In the genomic region with DNA sequence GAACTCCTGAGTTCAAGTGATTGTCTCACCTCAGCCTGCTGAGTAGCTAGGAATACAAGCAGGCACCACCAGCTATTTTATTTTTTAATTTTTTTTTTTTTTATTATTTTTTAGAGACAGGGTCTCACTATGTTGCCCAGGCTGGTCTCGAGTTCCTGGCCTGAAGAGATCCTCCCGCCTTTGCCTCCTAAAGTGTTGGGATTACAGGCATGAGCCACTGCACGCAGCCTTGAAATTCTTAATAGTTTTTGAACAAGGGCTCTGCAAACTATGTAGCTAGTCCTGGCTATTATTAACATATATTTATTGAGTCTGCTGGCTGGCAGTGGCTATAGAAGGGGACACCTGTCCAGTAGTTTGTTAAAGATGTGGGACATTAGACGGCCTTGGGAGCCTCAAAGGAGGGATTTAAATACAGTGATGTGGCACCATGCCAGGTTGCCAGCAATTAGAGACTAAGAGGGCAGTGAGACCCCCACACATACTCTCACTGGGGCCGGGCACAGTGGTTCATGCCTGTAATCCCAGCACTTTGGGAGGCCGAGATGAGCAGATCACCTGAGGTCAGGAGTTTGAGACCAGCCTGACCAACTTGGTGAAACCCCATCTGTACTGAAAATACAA, we compare ENCODE assay signal across 16 cellular contexts. TPM values are rescaled to one million over a fixed set of nuclear protein-coding genes. Genes with fewer than 3 reads are reported as not detected.
A peak's percentile ranks its signal among the peaks of the same experiment; 100 is the strongest.
DNase-seq lines count a peak whose midpoint lies in the region; ATAC-seq, FAIRE-seq and TF ChIP-seq lines count a peak whose summit lies in the region.
"Had no signal": no experiment of that assay in that cellular context is flagged by ENCODE, and none has a peak within 500 bp of the region (broad histone marks: within the 10 kb centered on the region; RNA-seq: fewer than 3 reads in every experiment).

No MANE protein-coding gene starts in this region.

- in situ Hi-C loops in brain microvascular endothelial cell (cut with HindIII; ENCODE audit: low pct_ligation_motif_present, low sequenced_read_pairs) = loop anchor here (25.0 kb wide), 1 partner anchor 242 kb away; a partner anchor contains a TSS

- peak overlapping the region in 2 of 3 donors; percentile 85 to 92 for H3K27ac Mint-ChIP-seq in CD4-positive, CD25-positive, alpha-beta regulatory T cell
- H3K27ac Mint-ChIP-seq in activated CD4-positive, alpha-beta memory T cell treated with anti-CD3 and anti-CD28 coated beads, Interleukin-2, amount 10 ng/mL, durations not matched to agents 7 days and 5 days = peak overlapping the region; percentile 87

- peaks cover 35% of the 10 kb centered on the region for H3K36me3 Mint-ChIP-seq in CD4-positive, CD25-positive, alpha-beta regulatory T cell
- peaks cover 38% of the 10 kb centered on the region for H3K36me3 Mint-ChIP-seq in activated CD4-positive, alpha-beta memory T cell treated with anti-CD3 and anti-CD28 coated beads, Interleukin-2, amount 10 ng/mL, durations not matched to agents 7 days and 5 days (ENCODE audit: low read depth)

- no peaks in the 10 kb centered on the region for H3K27me3 ChIP-seq in CD4-positive, CD25-positive, alpha-beta regulatory T cell (ENCODE audit: control insufficient read depth, insufficient read depth, low read length)
- H3K27me3 ChIP-seq in lower lobe of right lung (ENCODE audit: low read depth) (no peaks in the 10 kb centered on the region), brain microvascular endothelial cell (replicated peaks) (no peaks in the 10 kb centered on the region), WERI-Rb-1 (ENCODE audit: insufficient read depth, low read depth, severe bottlenecking) (no peaks in the 10 kb centered on the region)
- H3K27me3 ChIP-seq: esophagus muscularis mucosa, right atrium auricular region had no signal

- intact Hi-C loops in lower lobe of right lung (cut with DNase I) = no loop called here

- CTCF ChIA-PET in A549 (lab: Yijun Ruan, JAX) = interaction anchor here (1.1 to 3.9 kb wide), 4 partner anchors 11 to 242 kb away, joined by 3 to 25 read pairs (median 7); a partner anchor contains a TSS
- CTCF ChIA-PET in activated CD4-positive, alpha-beta memory T cell treated with anti-CD3 and anti-CD28 coated beads, Interleukin-2, amount 10 ng/mL, durations not matched to agents 7 days and 5 days (lab: Charles Lee) = interaction anchor here (0.6 to 4.1 kb wide), 8 partner anchors 11 to 243 kb away, joined by 3 to 17 read pairs (median 5); a partner anchor contains a TSS

- POLR2A ChIA-PET in A549 (lab: Yijun Ruan, JAX) = no interaction called here
- POLR2A ChIA-PET in activated CD4-positive, alpha-beta memory T cell treated with anti-CD3 and anti-CD28 coated beads, Interleukin-2, amount 10 ng/mL, durations not matched to agents 7 days and 5 days (lab: Charles Lee) = interaction anchor here (0.9 to 6.4 kb wide), 6 partner anchors 10 to 243 kb away, joined by 3 to 81 read pairs (median 4); a partner anchor contains a TSS

- 88% methylated on average over 6 of the region's 6 CpGs for WGBS in A549 (ENCODE audit: missing lambda C conversion rate)

- H3K9me3 ChIP-seq in A549 (no peaks in the 10 kb centered on the region), lower lobe of right lung (no peaks in the 10 kb centered on the region), WERI-Rb-1 (ENCODE audit: severe bottlenecking) (no peaks in the 10 kb centered on the region)
- no peaks in the 10 kb centered on the region for H3K9me3 ChIP-seq in CD4-positive, CD25-positive, alpha-beta regulatory T cell (ENCODE audit: control insufficient read depth in 2 of 2, low read length in 2 of 2)
- H3K9me3 ChIP-seq: esophagus muscularis mucosa, right atrium auricular region had no signal

- TF ChIP-seq CTCF in A549 (IDR thresholded peaks at IDR 0.05) = no peak
- TF ChIP-seq CTCF in lower lobe of right lung (IDR thresholded peaks at IDR 0.05) = no peak
- no peak for TF ChIP-seq CTCF in brain microvascular endothelial cell (IDR thresholded peaks at IDR 0.05; ENCODE audit: low read depth, low read length, missing control alignments)
- no peak for TF ChIP-seq CTCF in WERI-Rb-1 (IDR thresholded peaks at IDR 0.05; ENCODE audit: low read depth, low read length)

- no peaks in the 10 kb centered on the region for H3K9me3 Mint-ChIP-seq in CD4-positive, CD25-positive, alpha-beta regulatory T cell
- H3K9me3 Mint-ChIP-seq in activated CD4-positive, alpha-beta memory T cell treated with anti-CD3 and anti-CD28 coated beads, Interleukin-2, amount 10 ng/mL, durations not matched to agents 7 days and 5 days = peaks cover 4% of the 10 kb centered on the region

- H3K4me3 ChIP-seq in A549 (no peak overlapping the region), lower lobe of right lung (no peak overlapping the region), brain microvascular endothelial cell (ENCODE audit: low read depth, low read length) (no peak overlapping the region), WERI-Rb-1 (ENCODE audit: low read depth, low read length) (no peak overlapping the region)
- H3K4me3 ChIP-seq in CD4-positive, CD25-positive, alpha-beta regulatory T cell (ENCODE audit: low read depth, low read length) = no peak overlapping the region
- H3K4me3 ChIP-seq: esophagus muscularis mucosa, right atrium auricular region had no signal

- H3K4me1 Mint-ChIP-seq in CD4-positive, CD25-positive, alpha-beta regulatory T cell = peaks cover 5 to 87% (median 47%) of the 10 kb centered on the region in 4 donors
- H3K4me1 Mint-ChIP-seq in activated CD4-positive, alpha-beta memory T cell treated with anti-CD3 and anti-CD28 coated beads, Interleukin-2, amount 10 ng/mL, durations not matched to agents 7 days and 5 days = peaks cover 76% of the 10 kb centered on the region

- peaks cover 48% of the 10 kb centered on the region for H3K36me3 ChIP-seq in CD4-positive, CD25-positive, alpha-beta regulatory T cell (ENCODE audit: control insufficient read depth, insufficient read depth, low read length)
- peaks cover 34% of the 10 kb centered on the region for H3K36me3 ChIP-seq in lower lobe of right lung
- H3K36me3 ChIP-seq in brain microvascular endothelial cell (replicated peaks) = no peaks in the 10 kb centered on the region
- H3K36me3 ChIP-seq in WERI-Rb-1 = no peaks in the 10 kb centered on the region
- H3K36me3 ChIP-seq: right atrium auricular region had no signal

- peak overlapping the region; percentile 41 to 88 (median 64) for H3K4me3 Mint-ChIP-seq in CD4-positive, CD25-positive, alpha-beta regulatory T cell
- no peak overlapping the region for H3K4me3 Mint-ChIP-seq in activated CD4-positive, alpha-beta memory T cell treated with anti-CD3 and anti-CD28 coated beads, Interleukin-2, amount 10 ng/mL, durations not matched to agents 7 days and 5 days

- H3K27ac ChIP-seq in A549 = peak overlapping the region; percentile 89 to 90
- H3K27ac ChIP-seq in CD4-positive, CD25-positive, alpha-beta regulatory T cell (ENCODE audit: insufficient read depth, low read length, poor library complexity, severe bottlenecking) = peak overlapping the region; percentile 34
- peak overlapping the region; percentile 49 for H3K27ac ChIP-seq in lower lobe of right lung
- H3K27ac ChIP-seq in brain microvascular endothelial cell = no peak overlapping the region
- no peak overlapping the region; the same call in 1 of the 2 replicates for H3K27ac ChIP-seq in WERI-Rb-1
- H3K27ac ChIP-seq: C4-2B, esophagus muscularis mucosa had no signal

- TF ChIP-seq RAD21 in A549 (conservative IDR thresholded peaks at IDR 0.05 in 1 of 2, IDR thresholded peaks at IDR 0.05 in 1 of 2) = no peak

- DNase-seq in A549 (ENCODE audit: low read depth in 1 of 2, low spot score in 1 of 2) (no peak), lower lobe of right lung (no peak), UCSD-AML1 (lab: John Stamatoyannopoulos, UW; ENCODE audit: unreplicated experiment) (no peak), brain microvascular endothelial cell (no peak), WERI-Rb-1 (no peak)
- DNase-seq in CD4-positive, CD25-positive, alpha-beta regulatory T cell = no peak
- DNase-seq in activated CD4-positive, alpha-beta memory T cell treated with anti-CD3 and anti-CD28 coated beads, Interleukin-2, amount 10 ng/mL, durations not matched to agents 7 days and 5 days = no peak
- no peak for DNase-seq in activated CD4-positive, CD25-positive, alpha-beta regulatory T cell treated with anti-CD3 and anti-CD28 coated beads, Interleukin-2, amount 50 U/mL, for 72 hours
- DNase-seq: activated CD4-positive, alpha-beta T cell treated with anti-CD3 and anti-CD28 coated beads for 4 hours; left colon; NCI-H1092; stimulated activated CD4-positive, alpha-beta T cell treated with anti-CD3 and anti-CD28 coated beads, Interleukin-4, amount 100 ng/mL, for 1 hour had no signal

- H3K4me1 ChIP-seq in A549 (peaks cover 31% of the 10 kb centered on the region), lower lobe of right lung (peaks cover 79% of the 10 kb centered on the region)
- H3K4me1 ChIP-seq in CD4-positive, CD25-positive, alpha-beta regulatory T cell (ENCODE audit: control insufficient read depth, insufficient read depth, low read length, poor library complexity, severe bottlenecking) = peaks cover 75% of the 10 kb centered on the region

- TF ChIP-seq EP300 in A549 (IDR thresholded peaks at IDR 0.05) = no peak

- peak overlapping the region; percentile 65 for H3K4me2 ChIP-seq in A549

- H3K27me3 Mint-ChIP-seq in CD4-positive, CD25-positive, alpha-beta regulatory T cell = no peaks in the 10 kb centered on the region
- H3K27me3 Mint-ChIP-seq in activated CD4-positive, alpha-beta memory T cell treated with anti-CD3 and anti-CD28 coated beads, Interleukin-2, amount 10 ng/mL, durations not matched to agents 7 days and 5 days = no peaks in the 10 kb centered on the region

- TF ChIP-seq POLR2A in A549 (IDR thresholded peaks at IDR 0.05; ENCODE audit: low read length) = no peak

- ATAC-seq in A549 (no peak), lower lobe of right lung (no peak)
- ATAC-seq in CD4-positive, CD25-positive, alpha-beta regulatory T cell (ENCODE audit: low read depth in 2 of 2) = no peak
- ATAC-seq: left colon had no signal

- FAIRE-seq in A549 (lab: Jason Lieb, UNC) = no peak
- FAIRE-seq: colon had no signal

TF ChIP-seq in A549, 52 proteins besides CTCF, POLR2A, EP300 and RAD21 (continues in another document):
- TF ChIP-seq MAZ (IDR thresholded peaks at IDR 0.05; ENCODE audit: borderline replicate concordance, low read depth, low read length) (no peak), MAFK (IDR thresholded peaks at IDR 0.05; ENCODE audit: partially characterized antibody) (no peak), BHLHE40 (IDR thresholded peaks at IDR 0.05; ENCODE audit: low read depth, low read length) (no peak)

RNA-seq across cellular contexts. Expression of a gene that starts 21.1 kb away (rescaled TPM):
- polyA plus RNA-seq in A549 (2011; rRNA removed) (18.7 and 20.5 TPM in 2 replicates), A549 (2017; fragmentation: RNase III; extraction: RNeasy Plus Mini Kit Qiagen cat#74134 plus additional on column Dnase treatment) (13.3 to 14.0 TPM (median 13.4 TPM) in 3 replicates)
- 31.2 and 38.1 TPM in 2 replicates for polyA plus RNA-seq in A549 (2012; cell fraction: cytosol; rRNA removed)
- 18.5 and 20.4 TPM in 2 replicates for polyA plus RNA-seq in A549 (2012; cell fraction: nucleus; rRNA removed)
- polyA minus RNA-seq in A549 (2011; rRNA and poly(A)+ RNA removed) = 40.0 and 64.7 TPM in 2 replicates
- total RNA-seq in CD4-positive, CD25-positive, alpha-beta regulatory T cell = 46.7 TPM
- polyA plus RNA-seq in CD4-positive, CD25-positive, alpha-beta regulatory T cell = 10 to 100 TPM; 15.9 to 24.1 (median 20.7) TPM
- 10 to 100 TPM; 48.0 to 55.1 TPM for total RNA-seq in activated CD4-positive, alpha-beta memory T cell treated with anti-CD3 and anti-CD28 coated beads, Interleukin-2, amount 10 ng/mL, durations not matched to agents 7 days and 5 days
- total RNA-seq in lower lobe of right lung = 35.1 TPM

Comparison
In these comparisons a context has a peak if more than half of its experiments do, and no peak if none do; other contexts are left out.
1. H3K27ac ChIP-seq: peak in A549 (2 of 2), CD4-positive, CD25-positive, alpha-beta regulatory T cell (single experiment) and lower lobe of right lung (single experiment); none in brain microvascular endothelial cell (single experiment) and WERI-Rb-1 (single experiment).